Comparison of ENCODE assay signal across 1 cellular context in the genomic region with DNA sequence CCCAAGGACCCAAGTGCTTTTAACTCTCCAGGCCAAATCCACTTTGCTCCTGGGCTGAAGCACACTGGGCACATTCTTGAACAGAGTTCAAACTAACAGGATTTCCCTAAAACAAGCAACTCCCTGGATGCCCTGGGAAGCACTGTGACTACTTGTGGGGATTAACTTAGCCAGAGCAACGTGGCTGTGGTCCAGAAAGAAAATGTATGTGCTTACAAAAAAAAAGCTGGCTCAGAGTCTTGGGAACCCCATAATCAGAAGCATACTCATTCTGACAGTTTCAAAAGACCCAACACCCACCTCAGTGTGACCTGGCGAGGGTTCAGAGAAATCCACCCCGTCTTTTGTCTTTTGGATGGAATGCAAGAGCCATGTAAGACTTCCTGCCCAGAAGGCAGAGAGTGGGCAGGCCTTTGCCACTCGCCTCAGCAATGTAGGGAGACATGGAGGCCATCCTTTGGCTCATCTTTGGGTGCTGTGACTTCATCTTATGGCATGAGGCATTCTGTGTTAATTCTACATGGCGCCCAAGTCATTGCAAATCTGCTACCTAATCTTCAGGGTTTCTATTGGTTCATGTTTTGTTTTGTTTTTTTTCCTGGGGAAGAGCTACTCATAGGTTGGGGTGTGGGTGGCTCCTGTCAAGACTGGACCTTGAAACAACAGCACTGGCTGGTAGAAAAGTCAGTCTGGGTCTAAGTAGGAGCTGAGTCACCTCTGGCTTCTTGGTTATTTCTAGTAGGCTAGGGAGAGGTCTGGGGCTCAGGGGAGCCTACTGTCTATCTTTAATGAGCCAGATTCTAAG.
TF ChIP-seq lines count a peak whose summit lies in the region.

No MANE protein-coding gene starts in this region.

TF ChIP-seq in IMR-90, 13 proteins besides CTCF, POLR2A, EP300 and RAD21:
- TF ChIP-seq, protein P1, sequence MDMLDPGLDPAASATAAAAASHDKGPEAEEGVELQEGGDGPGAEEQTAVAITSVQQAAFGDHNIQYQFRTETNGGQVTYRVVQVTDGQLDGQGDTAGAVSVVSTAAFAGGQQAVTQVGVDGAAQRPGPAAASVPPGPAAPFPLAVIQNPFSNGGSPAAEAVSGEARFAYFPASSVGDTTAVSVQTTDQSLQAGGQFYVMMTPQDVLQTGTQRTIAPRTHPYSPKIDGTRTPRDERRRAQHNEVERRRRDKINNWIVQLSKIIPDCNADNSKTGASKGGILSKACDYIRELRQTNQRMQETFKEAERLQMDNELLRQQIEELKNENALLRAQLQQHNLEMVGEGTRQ (IDR thresholded peaks at IDR 0.05; ENCODE audit: low read depth, low read length), result no peak
- TF ChIP-seq CEBPB (IDR thresholded peaks at IDR 0.05; ENCODE audit: low read depth, low read length), result no peak
- no peak for TF ChIP-seq BHLHE40 (IDR thresholded peaks at IDR 0.05; ENCODE audit: low read depth, low read length)
- TF ChIP-seq MAFK (IDR thresholded peaks at IDR 0.05; ENCODE audit: low read depth, low read length), result no peak
- no peak for TF ChIP-seq RFX5 (IDR thresholded peaks at IDR 0.05; ENCODE audit: low read depth, low read length)
- TF ChIP-seq MXI1 (IDR thresholded peaks at IDR 0.05; ENCODE audit: borderline replicate concordance, low read depth, low read length), result no peak
- TF ChIP-seq RCOR1 (IDR thresholded peaks at IDR 0.05; ENCODE audit: insufficient replicate concordance, low read length), result no peak
- TF ChIP-seq FOS (IDR thresholded peaks at IDR 0.05; ENCODE audit: low read depth, low read length), result no peak
- no peak for TF ChIP-seq CHD1 (IDR thresholded peaks at IDR 0.05; ENCODE audit: low read depth, low read length)
- TF ChIP-seq, protein P2, sequence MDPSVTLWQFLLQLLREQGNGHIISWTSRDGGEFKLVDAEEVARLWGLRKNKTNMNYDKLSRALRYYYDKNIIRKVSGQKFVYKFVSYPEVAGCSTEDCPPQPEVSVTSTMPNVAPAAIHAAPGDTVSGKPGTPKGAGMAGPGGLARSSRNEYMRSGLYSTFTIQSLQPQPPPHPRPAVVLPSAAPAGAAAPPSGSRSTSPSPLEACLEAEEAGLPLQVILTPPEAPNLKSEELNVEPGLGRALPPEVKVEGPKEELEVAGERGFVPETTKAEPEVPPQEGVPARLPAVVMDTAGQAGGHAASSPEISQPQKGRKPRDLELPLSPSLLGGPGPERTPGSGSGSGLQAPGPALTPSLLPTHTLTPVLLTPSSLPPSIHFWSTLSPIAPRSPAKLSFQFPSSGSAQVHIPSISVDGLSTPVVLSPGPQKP (IDR thresholded peaks at IDR 0.05; ENCODE audit: borderline replicate concordance, low read depth, low read length), result no peak
- TF ChIP-seq NFE2L2 (IDR thresholded peaks at IDR 0.05; ENCODE audit: low read depth, low read length), result no peak
